31 cellular contexts compared by ENCODE assay signal in the genomic region with DNA sequence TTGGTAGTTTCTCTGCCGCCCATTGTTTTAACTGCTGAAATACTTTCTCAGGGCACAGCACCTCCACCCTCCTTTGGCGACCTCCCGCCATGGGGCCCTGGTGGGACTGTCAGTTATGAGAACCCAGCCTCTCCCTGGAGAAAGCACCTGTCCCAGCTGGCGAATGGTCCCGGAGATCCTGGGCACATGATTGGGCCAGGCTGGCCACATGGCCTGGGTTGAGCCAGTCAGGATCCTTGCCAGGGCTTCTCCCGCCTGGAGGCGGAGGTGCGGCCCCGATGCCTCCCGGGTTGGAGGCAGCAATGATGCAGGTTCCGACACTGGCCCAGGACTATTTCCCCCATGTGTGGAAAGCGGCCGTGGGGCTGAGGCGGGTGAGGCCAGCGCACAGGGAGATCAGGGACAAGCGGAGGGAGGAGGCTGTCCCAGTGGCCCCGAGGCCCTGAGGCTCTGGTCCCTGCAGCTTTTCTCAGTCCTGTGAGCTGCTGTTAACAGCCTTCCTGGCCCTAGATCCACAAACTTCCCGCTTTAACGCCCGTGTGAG. TPM values are rescaled to one million over a fixed set of nuclear protein-coding genes. Genes with fewer than 3 reads are reported as not detected.
DNase-seq lines count a peak whose midpoint lies in the region; ATAC-seq and TF ChIP-seq lines count a peak whose summit lies in the region.
"Had no signal": no experiment of that assay in that cellular context is flagged by ENCODE, and none has a peak within 500 bp of the region (broad histone marks: within the 10 kb centered on the region; RNA-seq: fewer than 3 reads in every experiment).

No MANE protein-coding gene starts in this region.

- DNase-seq in DMS53 (lab: John Stamatoyannopoulos, UW) (peak; percentile 87), WTC11 (ENCODE audit: low spot score) (peak; percentile 54), iPS-NIHi7 (ENCODE audit: extremely low spot score) (peak; percentile 73), NCI-H146 treated with DMSO at 0.1 percent for 48 hours (lab: John Stamatoyannopoulos, UW; ENCODE audit: unreplicated experiment) (no peak), HK-2 (ENCODE audit: unreplicated experiment) (no peak), endothelial cell (ENCODE audit: low spot score) (no peak)
- DNase-seq: activated CD8-positive, alpha-beta memory T cell treated with anti-CD3 and anti-CD28 coated beads, Interleukin-2, amount 10 ng/mL, durations not matched to agents 7 days and 5 days; activated naive CD4-positive, alpha-beta T cell; activated naive CD8-positive, alpha-beta T cell treated with anti-CD3 and anti-CD28 coated beads, Interleukin-2, amount 50 U/mL, for 24 hours; activated T-cell treated with anti-CD3 and anti-CD28 coated beads, Interleukin-2, amount 50 U/mL, for 48 hours; BE2C; foreskin fibroblast; HFFc6; MM.1S; NCI-H2081; NCI-H345; NCI-H69; spleen; stimulated activated CD4-positive, alpha-beta T cell treated with anti-CD3 and anti-CD28 coated beads, Interleukin-2, amount 100 ng/mL, for 24 hours; uterus had no signal

- H3K4me3 ChIP-seq in HEK293 (ENCODE audit: low read depth, low read length) = no peak overlapping the region
- H3K4me3 ChIP-seq: esophagus muscularis mucosa, spleen, thoracic aorta, uterus had no signal

- no peaks in the 10 kb centered on the region for H3K36me3 ChIP-seq in HEK293 (ENCODE audit: control insufficient read depth in 2 of 2, insufficient read depth in 1 of 2, low read length in 2 of 2)
- H3K36me3 ChIP-seq: BE2C, esophagus muscularis mucosa, neutrophil, spleen, thoracic aorta, uterus had no signal

- POLR2A ChIA-PET in HEK293 (lab: Yijun Ruan, JAX) = no interaction called here
- POLR2A ChIA-PET in WTC11 (lab: Charles Lee) = no interaction called here

- peak; percentile 89 for ATAC-seq in WTC11
- ATAC-seq: activated CD8-positive, alpha-beta memory T cell treated with anti-CD3 and anti-CD28 coated beads, Interleukin-2, amount 10 ng/mL, durations not matched to agents 7 days and 5 days; activated naive CD8-positive, alpha-beta T cell treated with anti-CD3 and anti-CD28 coated beads, Interleukin-2, amount 50 U/mL, for 24 hours; CD8-positive, alpha-beta T cell had no signal

- H3K27ac Mint-ChIP-seq in WTC11 = no peak overlapping the region
- no peak overlapping the region for H3K27ac Mint-ChIP-seq in endothelial cell (ENCODE audit: unreplicated experiment)
- H3K27ac Mint-ChIP-seq: activated CD8-positive, alpha-beta memory T cell treated with anti-CD3 and anti-CD28 coated beads, Interleukin-2, amount 10 ng/mL, durations not matched to agents 7 days and 5 days; activated naive CD8-positive, alpha-beta T cell treated with anti-CD3 and anti-CD28 coated beads, Interleukin-2, amount 50 U/mL, for 24 hours; CD8-positive, alpha-beta T cell; dendritic cell treated with granulocyte-macrophage colony-stimulating factor and Interleukin-4, amounts not matched to agents 40 ng/mL and 50 ng/mL, for 4 days; HFFc6; mesothelial cell of epicardium; stimulated activated naive CD8-positive, alpha-beta T cell treated with anti-CD3 and anti-CD28 coated beads, Interleukin-15, Interleukin-2, amounts not matched to agents 100 ng/mL and 50 ng/mL, for 24 hours had no signal

- no peak for TF ChIP-seq CTCF in HEK293 (tag by site-specific recombination; IDR thresholded peaks at IDR 0.05)
- TF ChIP-seq CTCF in WTC11 (IDR thresholded peaks at IDR 0.05) = no peak
- no peak for TF ChIP-seq CTCF in endothelial cell (IDR thresholded peaks at IDR 0.05; ENCODE audit: unreplicated experiment)

- H3K4me1 Mint-ChIP-seq in WTC11 = peaks cover 9% of the 10 kb centered on the region
- no peaks in the 10 kb centered on the region for H3K4me1 Mint-ChIP-seq in endothelial cell (ENCODE audit: unreplicated experiment)
- H3K4me1 Mint-ChIP-seq: mesothelial cell of epicardium had no signal

- no peaks in the 10 kb centered on the region for H3K9me3 Mint-ChIP-seq in WTC11
- H3K9me3 Mint-ChIP-seq in endothelial cell (ENCODE audit: unreplicated experiment) = no peaks in the 10 kb centered on the region
- H3K9me3 Mint-ChIP-seq: activated naive CD8-positive, alpha-beta T cell treated with anti-CD3 and anti-CD28 coated beads, Interleukin-2, amount 50 U/mL, for 24 hours; CD8-positive, alpha-beta T cell; dendritic cell treated with granulocyte-macrophage colony-stimulating factor and Interleukin-4, amounts not matched to agents 40 ng/mL and 50 ng/mL, for 4 days; HFFc6; mesothelial cell of epicardium; stimulated activated naive CD8-positive, alpha-beta T cell treated with anti-CD3 and anti-CD28 coated beads, Interleukin-15, Interleukin-2, amounts not matched to agents 100 ng/mL and 50 ng/mL, for 24 hours had no signal

- no peak overlapping the region for H3K4me3 Mint-ChIP-seq in WTC11
- no peak overlapping the region for H3K4me3 Mint-ChIP-seq in endothelial cell (ENCODE audit: unreplicated experiment)
- H3K4me3 Mint-ChIP-seq: activated CD8-positive, alpha-beta memory T cell treated with anti-CD3 and anti-CD28 coated beads, Interleukin-2, amount 10 ng/mL, durations not matched to agents 7 days and 5 days; activated naive CD8-positive, alpha-beta T cell treated with anti-CD3 and anti-CD28 coated beads, Interleukin-2, amount 50 U/mL, for 24 hours; CD8-positive, alpha-beta T cell; dendritic cell treated with granulocyte-macrophage colony-stimulating factor and Interleukin-4, amounts not matched to agents 40 ng/mL and 50 ng/mL, for 4 days; HFFc6; mesothelial cell of epicardium; stimulated activated naive CD8-positive, alpha-beta T cell treated with anti-CD3 and anti-CD28 coated beads, Interleukin-15, Interleukin-2, amounts not matched to agents 100 ng/mL and 50 ng/mL, for 24 hours had no signal

- H3K9me3 ChIP-seq in HEK293 (ENCODE audit: control insufficient read depth, insufficient read depth, low read depth, low read length) = no peaks in the 10 kb centered on the region
- H3K9me3 ChIP-seq: BE2C, esophagus muscularis mucosa, neutrophil, spleen, thoracic aorta, uterus had no signal

- H3K27me3 Mint-ChIP-seq in WTC11 (ENCODE audit: low read depth) (no peaks in the 10 kb centered on the region; the same call in 1 of the 2 replicates), endothelial cell (ENCODE audit: unreplicated experiment) (peaks cover 13% of the 10 kb centered on the region)

- H3K36me3 Mint-ChIP-seq in WTC11 = no peaks in the 10 kb centered on the region
- peaks cover 3% of the 10 kb centered on the region for H3K36me3 Mint-ChIP-seq in endothelial cell (ENCODE audit: low read depth, unreplicated experiment)
- H3K36me3 Mint-ChIP-seq: activated CD8-positive, alpha-beta memory T cell treated with anti-CD3 and anti-CD28 coated beads, Interleukin-2, amount 10 ng/mL, durations not matched to agents 7 days and 5 days; CD8-positive, alpha-beta T cell; mesothelial cell of epicardium had no signal

- CTCF ChIA-PET in HEK293 (lab: Yijun Ruan, JAX) = no interaction called here
- CTCF ChIA-PET in WTC11 (lab: Charles Lee) = interaction anchor here (0.8 to 1.7 kb wide), 5 partner anchors 42 to 166 kb away, joined by 3 to 10 read pairs (median 4); no protein-coding TSS in a partner anchor

- H3K27ac ChIP-seq in HEK293 (ENCODE audit: extremely low read depth, low read depth, low read length) = no peak overlapping the region
- H3K27ac ChIP-seq: esophagus muscularis mucosa, KMS-11, neutrophil, spleen, thoracic aorta, uterus had no signal

- H3K4me1 ChIP-seq in HEK293 (ENCODE audit: control insufficient read depth, insufficient read depth, low read length) = no peaks in the 10 kb centered on the region
- H3K4me1 ChIP-seq: esophagus muscularis mucosa, spleen, uterus had no signal

TF ChIP-seq in HEK293, 187 proteins besides CTCF, POLR2A, EP300 and RAD21 (continues in another document):
- TF ChIP-seq ZNF341 (tag by site-specific recombination; IDR thresholded peaks at IDR 0.05; ENCODE audit: low read depth) = peak; percentile 22; the same call in 1 of the 2 replicates
- no peak for TF ChIP-seq ZNF426 (tag by site-specific recombination; IDR thresholded peaks at IDR 0.05)
- TF ChIP-seq, protein P1, sequence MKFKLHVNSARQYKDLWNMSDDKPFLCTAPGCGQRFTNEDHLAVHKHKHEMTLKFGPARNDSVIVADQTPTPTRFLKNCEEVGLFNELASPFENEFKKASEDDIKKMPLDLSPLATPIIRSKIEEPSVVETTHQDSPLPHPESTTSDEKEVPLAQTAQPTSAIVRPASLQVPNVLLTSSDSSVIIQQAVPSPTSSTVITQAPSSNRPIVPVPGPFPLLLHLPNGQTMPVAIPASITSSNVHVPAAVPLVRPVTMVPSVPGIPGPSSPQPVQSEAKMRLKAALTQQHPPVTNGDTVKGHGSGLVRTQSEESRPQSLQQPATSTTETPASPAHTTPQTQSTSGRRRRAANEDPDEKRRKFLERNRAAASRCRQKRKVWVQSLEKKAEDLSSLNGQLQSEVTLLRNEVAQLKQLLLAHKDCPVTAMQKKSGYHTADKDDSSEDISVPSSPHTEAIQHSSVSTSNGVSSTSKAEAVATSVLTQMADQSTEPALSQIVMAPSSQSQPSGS (tag by site-specific recombination; IDR thresholded peaks at IDR 0.05; ENCODE audit: low read depth) = no peak
- TF ChIP-seq ZNF133 (tag by site-specific recombination; IDR thresholded peaks at IDR 0.05) = no peak

TF ChIP-seq in WTC11, 78 proteins besides CTCF, POLR2A, EP300 and RAD21 (continues in another document):
- TF ChIP-seq CBFB (CRISPR knock-in tag; IDR thresholded peaks at IDR 0.05; ENCODE audit: low read depth) (no peak), ATF1 (CRISPR knock-in tag; IDR thresholded peaks at IDR 0.05) (no peak), ZNF671 (CRISPR knock-in tag; IDR thresholded peaks at IDR 0.05) (no peak), MYBL2 (CRISPR knock-in tag; IDR thresholded peaks at IDR 0.05) (no peak)
- TF ChIP-seq, protein P2, sequence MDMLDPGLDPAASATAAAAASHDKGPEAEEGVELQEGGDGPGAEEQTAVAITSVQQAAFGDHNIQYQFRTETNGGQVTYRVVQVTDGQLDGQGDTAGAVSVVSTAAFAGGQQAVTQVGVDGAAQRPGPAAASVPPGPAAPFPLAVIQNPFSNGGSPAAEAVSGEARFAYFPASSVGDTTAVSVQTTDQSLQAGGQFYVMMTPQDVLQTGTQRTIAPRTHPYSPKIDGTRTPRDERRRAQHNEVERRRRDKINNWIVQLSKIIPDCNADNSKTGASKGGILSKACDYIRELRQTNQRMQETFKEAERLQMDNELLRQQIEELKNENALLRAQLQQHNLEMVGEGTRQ (CRISPR knock-in tag; IDR thresholded peaks at IDR 0.05) = peak; percentile 92
- TF ChIP-seq, protein P3, sequence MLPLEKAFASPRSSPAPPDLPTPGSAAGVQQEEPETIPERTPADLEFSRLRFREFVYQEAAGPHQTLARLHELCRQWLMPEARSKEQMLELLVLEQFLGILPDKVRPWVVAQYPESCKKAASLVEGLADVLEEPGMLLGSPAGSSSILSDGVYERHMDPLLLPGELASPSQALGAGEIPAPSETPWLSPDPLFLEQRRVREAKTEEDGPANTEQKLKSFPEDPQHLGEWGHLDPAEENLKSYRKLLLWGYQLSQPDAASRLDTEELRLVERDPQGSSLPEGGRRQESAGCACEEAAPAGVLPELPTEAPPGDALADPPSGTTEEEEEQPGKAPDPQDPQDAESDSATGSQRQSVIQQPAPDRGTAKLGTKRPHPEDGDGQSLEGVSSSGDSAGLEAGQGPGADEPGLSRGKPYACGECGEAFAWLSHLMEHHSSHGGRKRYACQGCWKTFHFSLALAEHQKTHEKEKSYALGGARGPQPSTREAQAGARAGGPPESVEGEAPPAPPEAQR (CRISPR knock-in tag; IDR thresholded peaks at IDR 0.05) = no peak

RNA-seq across cellular contexts. Expression of a gene that starts 13.6 kb away (rescaled TPM):
- total RNA-seq in WTC11 (2021) = 7.9 to 10.2 TPM (median 9.4 TPM) in 3 replicates
- not detected for total RNA-seq in endothelial cell (ENCODE audit: unreplicated experiment)
- total RNA-seq: activated CD8-positive, alpha-beta memory T cell treated with anti-CD3 and anti-CD28 coated beads, Interleukin-2, amount 10 ng/mL, durations not matched to agents 7 days and 5 days; CD8-positive, alpha-beta T cell; esophagus muscularis mucosa; HFFc6; mesothelial cell of epicardium; SK-MEL-5; spleen; T-helper 1 cell treated with Interleukin-12 subunit alpha and Interleukin-12 subunit beta and Interleukin-4 antibody, amounts not matched to agents 30 ng/mL and 1 ng/mL, for 36 hours; thoracic aorta had no signal

Comparison
In these comparisons a context has a peak if more than half of its experiments do, and no peak if none do; other contexts are left out.
1. DNase-seq: peak in DMS53 (single experiment), WTC11 (single experiment) and iPS-NIHi7 (single experiment); none in NCI-H146 treated with DMSO at 0.1 percent for 48 hours (single experiment), HK-2 (single experiment) and endothelial cell (single experiment).